Comparison of ENCODE assay signal across 18 cellular contexts in the genomic region with DNA sequence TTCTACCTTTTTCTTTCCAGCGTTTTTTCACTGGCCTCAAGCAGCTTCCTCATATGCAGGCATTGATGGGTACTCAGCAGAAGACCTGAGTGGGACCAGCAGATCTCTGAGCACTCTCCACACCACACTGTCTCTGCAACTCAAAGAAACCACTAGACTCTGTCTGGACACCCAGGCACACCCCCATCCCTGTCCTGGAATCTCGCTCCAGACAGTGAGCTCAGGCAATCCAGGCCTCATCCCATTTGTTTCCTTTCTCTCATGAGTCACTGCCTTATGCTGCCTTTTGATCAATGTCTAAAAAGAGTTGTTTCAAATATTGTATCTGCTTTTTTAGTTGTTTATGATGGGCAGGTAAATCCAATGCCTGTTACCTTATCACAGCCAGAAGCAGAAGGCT.
"Had no signal": no experiment of that assay in that cellular context is flagged by ENCODE, and none has a peak within 500 bp of the region (broad histone marks: within the 10 kb centered on the region; RNA-seq: fewer than 3 reads in every experiment).

No MANE protein-coding gene starts in this region.

- H3K4me1 Mint-ChIP-seq: stimulated activated memory B cell treated with anti-CD40 and anti-IgM and Interleukin-4, amounts not matched to agents 10 μg/mL and 1 μg/mL and 100 μg/mL, for 72 hours had no signal

- H3K9ac ChIP-seq: parathyroid adenoma had no signal

- H3K79me2 ChIP-seq: parathyroid adenoma had no signal

- H3K36me3 Mint-ChIP-seq: stimulated activated memory B cell treated with anti-CD40 and anti-IgM and Interleukin-4, amounts not matched to agents 10 μg/mL and 1 μg/mL and 100 μg/mL, for 72 hours had no signal

- DNase-seq: activated CD4-positive, alpha-beta T cell treated with anti-CD3 and anti-CD28 coated beads for 1 hour; activated CD4-positive, alpha-beta T cell treated with anti-CD3 and anti-CD28 coated beads, Interleukin-2, amount 50 U/mL, for 4 hours; activated gamma-delta T cell; activated naive CD8-positive, alpha-beta T cell treated with anti-CD3 and anti-CD28 coated beads for 36 hours; activated T-cell treated with anti-CD3 and anti-CD28 coated beads, Interleukin-2, amount 50 U/mL, for 24 hours; brain microvascular endothelial cell; cerebellar nuclear complex; effector CD8-positive, alpha-beta T cell; heart right ventricle; naive thymus-derived CD8-positive, alpha-beta T cell; sigmoid colon; stimulated activated CD4-positive, alpha-beta T cell treated with anti-CD3 and anti-CD28 coated beads, Interleukin-12 subunit alpha, Interleukin-12 subunit beta, amount 100 ng/mL, for 4 hours; thyroid gland had no signal

- ATAC-seq: gastroesophageal sphincter; heart right ventricle; left lobe of liver; naive thymus-derived CD8-positive, alpha-beta T cell; stimulated activated memory B cell treated with anti-CD40 and anti-IgM and Interleukin-4, amounts not matched to agents 10 μg/mL and 1 μg/mL and 100 μg/mL, for 72 hours had no signal

- H3K4me3 Mint-ChIP-seq: activated naive CD8-positive, alpha-beta T cell treated with anti-CD3 and anti-CD28 coated beads for 36 hours; activated T-cell treated with anti-CD3 and anti-CD28 coated beads, Interleukin-2, amount 50 U/mL, for 24 hours; stimulated activated memory B cell treated with anti-CD40 and anti-IgM and Interleukin-4, amounts not matched to agents 10 μg/mL and 1 μg/mL and 100 μg/mL, for 72 hours had no signal

- H3K36me3 ChIP-seq: brain microvascular endothelial cell, gastroesophageal sphincter, heart right ventricle, sigmoid colon, thyroid gland had no signal

- H3K27ac ChIP-seq: brain microvascular endothelial cell, gastroesophageal sphincter, parathyroid adenoma, sigmoid colon, thyroid gland, VCaP had no signal

- H2AFZ ChIP-seq: parathyroid adenoma had no signal

- H3K9me3 ChIP-seq: thyroid gland had no signal

- H3K27ac Mint-ChIP-seq: stimulated activated memory B cell treated with anti-CD40 and anti-IgM and Interleukin-4, amounts not matched to agents 10 μg/mL and 1 μg/mL and 100 μg/mL, for 72 hours had no signal

- H3K4me3 ChIP-seq: gastroesophageal sphincter, heart right ventricle, sigmoid colon, thyroid gland had no signal

- H3K4me1 ChIP-seq: gastroesophageal sphincter, heart right ventricle, parathyroid adenoma, sigmoid colon, thyroid gland had no signal

- H3K27me3 ChIP-seq: brain microvascular endothelial cell, thyroid gland had no signal
